Comparison of ENCODE assay signal across 1 cellular context in the genomic region with DNA sequence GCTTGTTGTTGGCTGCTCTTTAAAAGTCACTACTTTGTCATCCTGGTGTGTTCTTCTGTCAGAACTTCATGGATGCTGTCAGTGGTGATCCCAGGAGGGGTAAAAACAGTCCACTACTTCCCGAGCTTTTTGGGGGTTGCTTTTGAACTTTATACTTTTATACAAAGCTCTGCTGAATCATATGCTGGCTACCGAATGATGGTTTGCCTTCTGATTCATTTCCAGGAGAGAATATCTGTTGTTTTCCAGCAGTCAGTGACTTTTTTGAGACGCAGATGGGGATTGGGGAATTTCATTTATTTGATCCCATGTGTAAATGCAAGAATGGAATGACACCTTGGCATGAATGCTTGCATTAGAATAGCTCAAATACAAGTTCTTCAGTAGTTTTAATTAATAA.
TF ChIP-seq lines count a peak whose summit lies in the region.

No MANE protein-coding gene starts in this region.

TF ChIP-seq in K562, 482 proteins besides CTCF, POLR2A, EP300 and RAD21:
- TF ChIP-seq RBM34 (IDR thresholded peaks at IDR 0.05; ENCODE audit: borderline replicate concordance, insufficient read depth, low read length): no peak
- no peak for TF ChIP-seq LEF1 (IDR thresholded peaks at IDR 0.05)
- TF ChIP-seq, protein P1, sequence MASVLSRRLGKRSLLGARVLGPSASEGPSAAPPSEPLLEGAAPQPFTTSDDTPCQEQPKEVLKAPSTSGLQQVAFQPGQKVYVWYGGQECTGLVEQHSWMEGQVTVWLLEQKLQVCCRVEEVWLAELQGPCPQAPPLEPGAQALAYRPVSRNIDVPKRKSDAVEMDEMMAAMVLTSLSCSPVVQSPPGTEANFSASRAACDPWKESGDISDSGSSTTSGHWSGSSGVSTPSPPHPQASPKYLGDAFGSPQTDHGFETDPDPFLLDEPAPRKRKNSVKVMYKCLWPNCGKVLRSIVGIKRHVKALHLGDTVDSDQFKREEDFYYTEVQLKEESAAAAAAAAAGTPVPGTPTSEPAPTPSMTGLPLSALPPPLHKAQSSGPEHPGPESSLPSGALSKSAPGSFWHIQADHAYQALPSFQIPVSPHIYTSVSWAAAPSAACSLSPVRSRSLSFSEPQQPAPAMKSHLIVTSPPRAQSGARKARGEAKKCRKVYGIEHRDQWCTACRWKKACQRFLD (CRISPR knock-in tag; IDR thresholded peaks at IDR 0.05): no peak
- no peak for TF ChIP-seq LARP7 (IDR thresholded peaks at IDR 0.05)
- TF ChIP-seq, protein P2, sequence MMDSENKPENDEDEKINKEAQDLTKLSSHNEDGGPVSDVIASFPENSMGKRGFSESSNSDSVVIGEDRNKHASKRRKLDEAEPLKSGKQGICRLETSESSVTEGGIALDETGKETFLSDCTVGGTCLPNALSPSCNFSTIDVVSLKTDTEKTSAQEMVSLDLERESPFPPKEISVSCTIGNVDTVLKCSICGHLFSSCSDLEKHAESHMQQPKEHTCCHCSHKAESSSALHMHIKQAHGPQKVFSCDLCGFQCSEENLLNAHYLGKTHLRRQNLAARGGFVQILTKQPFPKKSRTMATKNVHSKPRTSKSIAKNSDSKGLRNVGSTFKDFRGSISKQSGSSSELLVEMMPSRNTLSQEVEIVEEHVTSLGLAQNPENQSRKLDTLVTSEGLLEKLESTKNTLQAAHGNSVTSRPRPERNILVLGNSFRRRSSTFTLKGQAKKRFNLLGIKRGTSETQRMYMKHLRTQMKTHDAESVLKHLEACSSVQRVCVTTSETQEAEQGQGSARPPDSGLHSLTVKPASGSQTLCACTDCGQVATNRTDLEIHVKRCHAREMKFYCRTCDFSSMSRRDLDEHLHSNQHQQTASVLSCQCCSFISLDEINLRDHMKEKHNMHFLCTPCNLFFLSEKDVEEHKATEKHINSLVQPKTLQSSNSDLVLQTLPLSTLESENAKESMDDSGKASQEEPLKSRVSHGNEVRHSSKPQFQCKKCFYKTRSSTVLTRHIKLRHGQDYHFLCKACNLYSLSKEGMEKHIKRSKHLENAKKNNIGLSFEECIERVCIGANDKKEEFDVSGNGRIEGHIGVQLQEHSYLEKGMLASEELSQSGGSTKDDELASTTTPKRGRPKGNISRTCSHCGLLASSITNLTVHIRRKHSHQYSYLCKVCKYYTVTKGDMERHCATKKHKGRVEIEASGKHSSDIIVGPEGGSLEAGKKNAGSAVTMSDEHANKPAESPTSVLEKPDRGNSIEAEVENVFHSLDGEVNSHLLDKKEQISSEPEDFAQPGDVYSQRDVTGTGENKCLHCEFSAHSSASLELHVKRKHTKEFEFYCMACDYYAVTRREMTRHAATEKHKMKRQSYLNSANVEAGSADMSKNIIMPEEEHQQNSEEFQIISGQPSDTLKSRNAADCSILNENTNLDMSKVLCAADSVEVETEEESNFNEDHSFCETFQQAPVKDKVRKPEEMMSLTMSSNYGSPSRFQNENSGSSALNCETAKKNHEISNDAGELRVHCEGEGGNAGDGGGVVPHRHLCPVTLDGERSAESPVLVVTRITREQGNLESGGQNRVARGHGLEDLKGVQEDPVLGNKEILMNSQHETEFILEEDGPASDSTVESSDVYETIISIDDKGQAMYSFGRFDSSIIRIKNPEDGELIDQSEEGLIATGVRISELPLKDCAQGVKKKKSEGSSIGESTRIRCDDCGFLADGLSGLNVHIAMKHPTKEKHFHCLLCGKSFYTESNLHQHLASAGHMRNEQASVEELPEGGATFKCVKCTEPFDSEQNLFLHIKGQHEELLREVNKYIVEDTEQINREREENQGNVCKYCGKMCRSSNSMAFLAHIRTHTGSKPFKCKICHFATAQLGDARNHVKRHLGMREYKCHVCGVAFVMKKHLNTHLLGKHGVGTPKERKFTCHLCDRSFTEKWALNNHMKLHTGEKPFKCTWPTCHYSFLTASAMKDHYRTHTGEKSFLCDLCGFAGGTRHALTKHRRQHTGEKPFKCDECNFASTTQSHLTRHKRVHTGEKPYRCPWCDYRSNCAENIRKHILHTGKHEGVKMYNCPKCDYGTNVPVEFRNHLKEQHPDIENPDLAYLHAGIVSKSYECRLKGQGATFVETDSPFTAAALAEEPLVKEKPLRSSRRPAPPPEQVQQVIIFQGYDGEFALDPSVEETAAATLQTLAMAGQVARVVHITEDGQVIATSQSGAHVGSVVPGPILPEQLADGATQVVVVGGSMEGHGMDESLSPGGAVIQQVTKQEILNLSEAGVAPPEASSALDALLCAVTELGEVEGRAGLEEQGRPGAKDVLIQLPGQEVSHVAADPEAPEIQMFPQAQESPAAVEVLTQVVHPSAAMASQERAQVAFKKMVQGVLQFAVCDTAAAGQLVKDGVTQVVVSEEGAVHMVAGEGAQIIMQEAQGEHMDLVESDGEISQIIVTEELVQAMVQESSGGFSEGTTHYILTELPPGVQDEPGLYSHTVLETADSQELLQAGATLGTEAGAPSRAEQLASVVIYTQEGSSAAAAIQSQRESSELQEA (IDR thresholded peaks at IDR 0.05; ENCODE audit: low read depth): no peak
- TF ChIP-seq, protein P3, sequence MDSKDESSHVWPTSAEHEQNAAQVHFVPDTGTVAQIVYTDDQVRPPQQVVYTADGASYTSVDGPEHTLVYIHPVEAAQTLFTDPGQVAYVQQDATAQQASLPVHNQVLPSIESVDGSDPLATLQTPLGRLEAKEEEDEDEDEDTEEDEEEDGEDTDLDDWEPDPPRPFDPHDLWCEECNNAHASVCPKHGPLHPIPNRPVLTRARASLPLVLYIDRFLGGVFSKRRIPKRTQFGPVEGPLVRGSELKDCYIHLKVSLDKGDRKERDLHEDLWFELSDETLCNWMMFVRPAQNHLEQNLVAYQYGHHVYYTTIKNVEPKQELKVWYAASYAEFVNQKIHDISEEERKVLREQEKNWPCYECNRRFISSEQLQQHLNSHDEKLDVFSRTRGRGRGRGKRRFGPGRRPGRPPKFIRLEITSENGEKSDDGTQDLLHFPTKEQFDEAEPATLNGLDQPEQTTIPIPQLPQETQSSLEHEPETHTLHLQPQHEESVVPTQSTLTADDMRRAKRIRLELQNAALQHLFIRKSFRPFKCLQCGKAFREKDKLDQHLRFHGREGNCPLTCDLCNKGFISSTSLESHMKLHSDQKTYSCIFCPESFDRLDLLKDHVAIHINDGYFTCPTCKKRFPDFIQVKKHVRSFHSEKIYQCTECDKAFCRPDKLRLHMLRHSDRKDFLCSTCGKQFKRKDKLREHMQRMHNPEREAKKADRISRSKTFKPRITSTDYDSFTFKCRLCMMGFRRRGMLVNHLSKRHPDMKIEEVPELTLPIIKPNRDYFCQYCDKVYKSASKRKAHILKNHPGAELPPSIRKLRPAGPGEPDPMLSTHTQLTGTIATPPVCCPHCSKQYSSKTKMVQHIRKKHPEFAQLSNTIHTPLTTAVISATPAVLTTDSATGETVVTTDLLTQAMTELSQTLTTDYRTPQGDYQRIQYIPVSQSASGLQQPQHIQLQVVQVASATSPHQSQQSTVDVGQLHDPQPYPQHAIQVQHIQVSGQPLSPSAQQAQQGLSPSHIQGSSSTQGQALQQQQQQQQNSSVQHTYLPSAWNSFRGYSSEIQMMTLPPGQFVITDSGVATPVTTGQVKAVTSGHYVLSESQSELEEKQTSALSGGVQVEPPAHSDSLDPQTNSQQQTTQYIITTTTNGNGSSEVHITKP (IDR thresholded peaks at IDR 0.05; ENCODE audit: partially characterized antibody): no peak
- TF ChIP-seq TRIM28 (IDR thresholded peaks at IDR 0.05): no peak
- TF ChIP-seq PHF8 (IDR thresholded peaks at IDR 0.05; ENCODE audit: borderline replicate concordance, low read length): no peak
- no peak for TF ChIP-seq RBM25 (IDR thresholded peaks at IDR 0.05; ENCODE audit: low read depth, low read length, severe bottlenecking)
- no peak for TF ChIP-seq POLR3G (IDR thresholded peaks at IDR 0.05; ENCODE audit: extremely low read depth, insufficient read length, insufficient replicate concordance)
- TF ChIP-seq, protein P4, sequence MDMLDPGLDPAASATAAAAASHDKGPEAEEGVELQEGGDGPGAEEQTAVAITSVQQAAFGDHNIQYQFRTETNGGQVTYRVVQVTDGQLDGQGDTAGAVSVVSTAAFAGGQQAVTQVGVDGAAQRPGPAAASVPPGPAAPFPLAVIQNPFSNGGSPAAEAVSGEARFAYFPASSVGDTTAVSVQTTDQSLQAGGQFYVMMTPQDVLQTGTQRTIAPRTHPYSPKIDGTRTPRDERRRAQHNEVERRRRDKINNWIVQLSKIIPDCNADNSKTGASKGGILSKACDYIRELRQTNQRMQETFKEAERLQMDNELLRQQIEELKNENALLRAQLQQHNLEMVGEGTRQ (CRISPR knock-in tag; IDR thresholded peaks at IDR 0.05): no peak
- TF ChIP-seq, protein P5, sequence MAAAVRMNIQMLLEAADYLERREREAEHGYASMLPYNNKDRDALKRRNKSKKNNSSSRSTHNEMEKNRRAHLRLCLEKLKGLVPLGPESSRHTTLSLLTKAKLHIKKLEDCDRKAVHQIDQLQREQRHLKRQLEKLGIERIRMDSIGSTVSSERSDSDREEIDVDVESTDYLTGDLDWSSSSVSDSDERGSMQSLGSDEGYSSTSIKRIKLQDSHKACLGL (CRISPR knock-in tag; IDR thresholded peaks at IDR 0.05; ENCODE audit: borderline replicate concordance, poor library complexity, severe bottlenecking): no peak
- TF ChIP-seq HCFC1 (IDR thresholded peaks at IDR 0.05; ENCODE audit: low read depth, low read length): no peak
- no peak for TF ChIP-seq MEF2A (IDR thresholded peaks at IDR 0.05; ENCODE audit: control insufficient read depth, low read depth, low read length)
- TF ChIP-seq ZNF146 (CRISPR knock-in tag; IDR thresholded peaks at IDR 0.05; ENCODE audit: unreplicated experiment): no peak
- TF ChIP-seq HLTF (IDR thresholded peaks at IDR 0.05): no peak
- TF ChIP-seq NR4A1 (CRISPR knock-in tag; IDR thresholded peaks at IDR 0.05): no peak
- no peak for TF ChIP-seq NR4A1 (tag; IDR thresholded peaks at IDR 0.05)
- TF ChIP-seq KHSRP (IDR thresholded peaks at IDR 0.05): no peak
